In genomic region chr12:31119531-31120211, GRCh38 we compare ENCODE assay signal across 1 cellular context.
TF ChIP-seq lines count a peak whose summit lies in the region.

No MANE protein-coding gene starts in this region.

TF ChIP-seq in H1, 55 proteins besides CTCF, POLR2A, EP300 and RAD21:
- no peak for TF ChIP-seq RNF2 (IDR thresholded peaks at IDR 0.05; ENCODE audit: borderline replicate concordance, low read depth, low read length, missing control alignments, poor library complexity, severe bottlenecking)
- no peak for TF ChIP-seq CHD1 (IDR thresholded peaks at IDR 0.05; ENCODE audit: low read depth, low read length)
